In the genomic region with DNA sequence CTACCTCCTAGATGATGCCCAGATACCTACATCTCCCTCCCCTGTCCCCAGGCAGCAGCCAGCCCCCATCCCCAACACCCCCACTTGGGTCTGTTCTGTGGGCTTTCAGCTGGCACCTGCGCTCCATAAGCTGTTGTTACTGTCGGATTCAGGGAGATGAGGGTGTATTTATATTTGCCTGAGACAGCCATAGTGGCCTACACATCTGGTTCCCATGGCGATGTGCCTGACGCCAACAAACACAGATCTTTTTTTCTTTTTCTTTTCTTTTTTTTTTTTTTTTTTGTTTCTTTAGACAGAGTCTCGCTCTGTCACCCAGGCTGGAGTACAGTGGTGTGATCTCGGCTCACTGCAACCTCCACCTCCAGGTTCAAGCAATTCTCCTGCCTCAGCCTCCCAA, we compare ENCODE assay signal across 2 cellular contexts.
TF ChIP-seq lines count a peak whose summit lies in the region.

No MANE protein-coding gene starts in this region.

TF ChIP-seq in SK-N-SH, 30 proteins besides CTCF, POLR2A, EP300 and RAD21 (continued from another document):
- TF ChIP-seq, protein P1, sequence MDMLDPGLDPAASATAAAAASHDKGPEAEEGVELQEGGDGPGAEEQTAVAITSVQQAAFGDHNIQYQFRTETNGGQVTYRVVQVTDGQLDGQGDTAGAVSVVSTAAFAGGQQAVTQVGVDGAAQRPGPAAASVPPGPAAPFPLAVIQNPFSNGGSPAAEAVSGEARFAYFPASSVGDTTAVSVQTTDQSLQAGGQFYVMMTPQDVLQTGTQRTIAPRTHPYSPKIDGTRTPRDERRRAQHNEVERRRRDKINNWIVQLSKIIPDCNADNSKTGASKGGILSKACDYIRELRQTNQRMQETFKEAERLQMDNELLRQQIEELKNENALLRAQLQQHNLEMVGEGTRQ (IDR thresholded peaks at IDR 0.05; ENCODE audit: borderline replicate concordance, low read depth, low read length) = no peak
- TF ChIP-seq FOXM1 (IDR thresholded peaks at IDR 0.05; ENCODE audit: low read depth) (no peak), ELF1 (IDR thresholded peaks at IDR 0.05) (no peak), GABPA (IDR thresholded peaks at IDR 0.05; ENCODE audit: low read depth) (no peak), CHD2 (IDR thresholded peaks at IDR 0.05; ENCODE audit: low read length, partially characterized antibody) (no peak)
- TF ChIP-seq, protein P2, sequence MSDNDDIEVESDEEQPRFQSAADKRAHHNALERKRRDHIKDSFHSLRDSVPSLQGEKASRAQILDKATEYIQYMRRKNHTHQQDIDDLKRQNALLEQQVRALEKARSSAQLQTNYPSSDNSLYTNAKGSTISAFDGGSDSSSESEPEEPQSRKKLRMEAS (IDR thresholded peaks at IDR 0.05; ENCODE audit: low read depth) = no peak

TF ChIP-seq in SK-N-SH treated with all-trans-retinoic acid at 6 μM for 48 hours, 23 proteins besides CTCF, POLR2A, EP300 and RAD21 (continued from another document):
- TF ChIP-seq ZFP3 (CRISPR knock-in tag; IDR thresholded peaks at IDR 0.05) = no peak
- TF ChIP-seq, protein P3, sequence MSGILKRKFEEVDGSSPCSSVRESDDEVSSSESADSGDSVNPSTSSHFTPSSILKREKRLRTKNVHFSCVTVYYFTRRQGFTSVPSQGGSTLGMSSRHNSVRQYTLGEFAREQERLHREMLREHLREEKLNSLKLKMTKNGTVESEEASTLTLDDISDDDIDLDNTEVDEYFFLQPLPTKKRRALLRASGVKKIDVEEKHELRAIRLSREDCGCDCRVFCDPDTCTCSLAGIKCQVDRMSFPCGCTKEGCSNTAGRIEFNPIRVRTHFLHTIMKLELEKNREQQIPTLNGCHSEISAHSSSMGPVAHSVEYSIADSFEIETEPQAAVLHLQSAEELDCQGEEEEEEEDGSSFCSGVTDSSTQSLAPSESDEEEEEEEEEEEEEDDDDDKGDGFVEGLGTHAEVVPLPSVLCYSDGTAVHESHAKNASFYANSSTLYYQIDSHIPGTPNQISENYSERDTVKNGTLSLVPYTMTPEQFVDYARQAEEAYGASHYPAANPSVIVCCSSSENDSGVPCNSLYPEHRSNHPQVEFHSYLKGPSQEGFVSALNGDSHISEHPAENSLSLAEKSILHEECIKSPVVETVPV (CRISPR knock-in tag; IDR thresholded peaks at IDR 0.05) = no peak
TF ChIP-seq in SK-N-SH treated with all-trans-retinoic acid at 6 μM for 48 hours: peak in this region for 0.
